Comparison of ENCODE assay signal across 8 cellular contexts in genomic region chr6:11232177-11232967, GRCh38. TPM values are rescaled to one million over a fixed set of nuclear protein-coding genes. Genes with fewer than 3 reads are reported as not detected.
A peak's percentile ranks its signal among the peaks of the same experiment; 100 is the strongest.
DNase-seq lines count a peak whose midpoint lies in the region; ATAC-seq, FAIRE-seq and TF ChIP-seq lines count a peak whose summit lies in the region.

Gene NEDD9 (minus strand): TSS chr6:11232668. CDS start chr6:11232515, 153 bp downstream.

- peaks cover 39% of the 10 kb centered on the region for H4K20me1 ChIP-seq in OCI-LY3 (ENCODE audit: insufficient read depth, low read length)
- no peaks in the 10 kb centered on the region for H4K20me1 ChIP-seq in endothelial cell of umbilical vein (replicated peaks; ENCODE audit: control insufficient read depth, extremely low read depth, insufficient read depth, low read length)

- BruUV-seq in endothelial cell of umbilical vein (replicated peaks; lab: Mats Ljungman, UMichigan), result TSS peak; percentile 41

- no peaks in the 10 kb centered on the region for H3K9me1 ChIP-seq in endothelial cell of umbilical vein (replicated peaks; ENCODE audit: control insufficient read depth, extremely low read depth, insufficient read depth, low read length)

- intact Hi-C loops in endothelial cell of umbilical vein (cut with micrococcal nuclease), result loop anchor here (1.0 to 5.0 kb wide), 15 partner anchors 21 to 264 kb away; no protein-coding TSS in a partner anchor

- no peaks in the 10 kb centered on the region for H3K27me3 ChIP-seq in OCI-LY3 (ENCODE audit: low read depth, low read length)
- no peaks in the 10 kb centered on the region for H3K27me3 ChIP-seq in endothelial cell of umbilical vein (ENCODE audit: control insufficient read depth in 2 of 2, insufficient read depth in 2 of 2, low read length in 2 of 2)

- ATAC-seq in GM21515 (IDR thresholded peaks at IDR 0.05; ENCODE audit: unreplicated experiment), result peak; percentile 99

- H3K79me2 ChIP-seq in OCI-LY3 (ENCODE audit: low read length), result peaks cover 50% of the 10 kb centered on the region
- peaks cover 50% of the 10 kb centered on the region for H3K79me2 ChIP-seq in endothelial cell of umbilical vein (ENCODE audit: control insufficient read depth, insufficient read depth, low read length)

- H3K9ac ChIP-seq in OCI-LY3 (ENCODE audit: low read length) (peak within 1 kb of the TSS; percentile 76), endothelial cell of umbilical vein (replicated peaks; ENCODE audit: extremely low read depth, insufficient read depth, low read length) (peak within 1 kb of the TSS; percentile 99)

- dilution Hi-C loops in endothelial cell of umbilical vein (cut with MboI; ENCODE audit: extremely low pct_ligation_motif_present, low sequenced_read_pairs), result no loop called here

- TF ChIP-seq CTCF in OCI-LY3 (IDR thresholded peaks at IDR 0.05; ENCODE audit: low read depth, low read length), result 0 out of 2 replicates have a peak, but pooled peaks have one; percentile 3
- TF ChIP-seq CTCF in endothelial cell of umbilical vein (IDR thresholded peaks at IDR 0.05; ENCODE audit: extremely low read depth in 1 of 2, insufficient read depth in 1 of 2, low read depth in 1 of 2, low read length in 2 of 2), result no peak

- H3K4me1 ChIP-seq in OCI-LY3 (ENCODE audit: low read length) (peaks cover 48% of the 10 kb centered on the region), endothelial cell of umbilical vein (ENCODE audit: control insufficient read depth, extremely low read depth, insufficient read depth, low read length) (peaks cover 35% of the 10 kb centered on the region)

- peak; percentile 94 for FAIRE-seq in endothelial cell of umbilical vein (lab: Jason Lieb, UNC)

- H3K4me3 ChIP-seq in OCI-LY3 (ENCODE audit: low read length), result peak within 1 kb of the TSS; percentile 91
- H3K4me3 ChIP-seq in endothelial cell of umbilical vein (replicated peaks in 1 of 3; ENCODE audit: insufficient read depth in 1 of 3, low read depth in 1 of 3, low read length in 3 of 3), result peak within 1 kb of the TSS; percentile 69 to 93 (median 70)

- H3K9me3 ChIP-seq in OCI-LY3 (ENCODE audit: insufficient read depth, low read length) (no peaks in the 10 kb centered on the region), endothelial cell of umbilical vein (replicated peaks; ENCODE audit: control insufficient read depth, insufficient read depth, low read length) (no peaks in the 10 kb centered on the region)

- H3K27ac ChIP-seq in OCI-LY3 (ENCODE audit: low read length) (peak within 1 kb of the TSS; percentile 57), endothelial cell of umbilical vein (ENCODE audit: insufficient read depth, low read depth, low read length) (peak within 1 kb of the TSS; percentile 93)

- peak; percentile 98 for TF ChIP-seq POLR2A in endothelial cell of umbilical vein (IDR thresholded peaks at IDR 0.05; ENCODE audit: low read depth, low read length)

- H3K4me2 ChIP-seq in OCI-LY3 (ENCODE audit: low read length), result peak within 1 kb of the TSS; percentile 88
- peak within 1 kb of the TSS; percentile 81 for H3K4me2 ChIP-seq in endothelial cell of umbilical vein (ENCODE audit: insufficient read depth, low read length)

- POLR2A ChIA-PET in endothelial cell of umbilical vein (lab: Charles Lee), result interaction anchor here (0.6 to 3.1 kb wide), 17 partner anchors 9 to 263 kb away, joined by 3 to 19 read pairs (median 4); partner anchors contain the start of gene SMIM13

- CTCF ChIA-PET in endothelial cell of umbilical vein (lab: Charles Lee), result interaction anchor here (0.6 to 4.7 kb wide), 17 partner anchors 9 to 780 kb away, joined by 3 to 45 read pairs (median 4); no protein-coding TSS in a partner anchor

- no peak within 1 kb of the TSS for H2AFZ ChIP-seq in OCI-LY3 (ENCODE audit: low read depth, low read length)
- H2AFZ ChIP-seq in endothelial cell of umbilical vein (ENCODE audit: low read depth, low read length), result peak within 1 kb of the TSS; percentile 9

- DNase-seq in D341Med (ENCODE audit: low spot score) (peak; percentile 94), HuH-7 (ENCODE audit: low spot score) (peak; percentile 76), endothelial cell of umbilical vein (ENCODE audit: low read depth, low spot score) (peak; percentile 98), midbrain (lab: John Stamatoyannopoulos, UW) (peak; percentile 87)
- DNase-seq in activated CD8-positive, alpha-beta memory T cell treated with anti-CD3 and anti-CD28 coated beads, Interleukin-2, amount 50 U/mL, for 48 hours, result peak; percentile 92
- DNase-seq in stimulated activated CD8-positive, alpha-beta memory T cell treated with anti-CD3 and anti-CD28 coated beads, Interleukin-2, amount 100 ng/mL, for 1 hour (ENCODE audit: low read depth in 2 of 2), result peak; percentile 86 to 89

- peaks cover 15% of the 10 kb centered on the region for H3K36me3 ChIP-seq in OCI-LY3 (replicated peaks; ENCODE audit: low read depth, low read length)
- H3K36me3 ChIP-seq in endothelial cell of umbilical vein (ENCODE audit: control insufficient read depth in 2 of 2, extremely low read depth in 1 of 2, insufficient read depth in 2 of 2, low read length in 2 of 2), result no peaks in the 10 kb centered on the region

TF ChIP-seq in endothelial cell of umbilical vein, 7 proteins besides CTCF, POLR2A, EP300 and RAD21:
- TF ChIP-seq POLR2AphosphoS5 (IDR thresholded peaks at IDR 0.05; ENCODE audit: insufficient read depth, low read depth, low read length) (peak; percentile 92), MAX (IDR thresholded peaks at IDR 0.05; ENCODE audit: insufficient read depth, insufficient read length) (no peak), FOS (IDR thresholded peaks at IDR 0.05; ENCODE audit: borderline replicate concordance, insufficient read depth, low read length) (no peak), JUN (IDR thresholded peaks at IDR 0.05; ENCODE audit: borderline replicate concordance, insufficient read depth, insufficient read length, low read depth) (no peak)

RNA-seq across cellular contexts. Expression of gene NEDD9, which starts in this region (rescaled TPM):
- 55.2 and 73.0 TPM in 2 replicates for total RNA-seq in endothelial cell of umbilical vein
- polyA plus RNA-seq in endothelial cell of umbilical vein, result 61.0 and 69.8 TPM in 2 replicates
- 50.2 and 54.6 TPM in 2 replicates for polyA plus RNA-seq in endothelial cell of umbilical vein (2011; cell fraction: cytosol; rRNA removed)
- 129 and 134 TPM in 2 replicates for polyA plus RNA-seq in endothelial cell of umbilical vein (2011; cell fraction: nucleus; rRNA removed)
- polyA plus RNA-seq in endothelial cell of umbilical vein (2012), result 41.1 and 43.9 TPM in 2 replicates
- 132 and 144 TPM in 2 replicates for polyA minus RNA-seq in endothelial cell of umbilical vein
- 3.8 TPM for polyA minus RNA-seq in endothelial cell of umbilical vein (2011; cell fraction: cytosol; rRNA and poly(A)+ RNA removed)
- polyA minus RNA-seq in endothelial cell of umbilical vein (2011; cell fraction: nucleus; rRNA and poly(A)+ RNA removed), result 133 and 155 TPM in 2 replicates

Comparison
In these comparisons a context has a peak if more than half of its experiments do, and no peak if none do; other contexts are left out.
1. Peak in every context shown above with its lines: DNase-seq, ATAC-seq, H3K4me3 ChIP-seq and H3K27ac ChIP-seq.